In genomic region chrX:153706799-153707198, GRCh38 we compare ENCODE assay signal across 19 cellular contexts. TPM values are rescaled to one million over a fixed set of nuclear protein-coding genes. Genes with fewer than 3 reads are reported as not detected.
DNase-seq lines count a peak whose midpoint lies in the region; ATAC-seq and TF ChIP-seq lines count a peak whose summit lies in the region.
"Had no signal": no experiment of that assay in that cellular context is flagged by ENCODE, and none has a peak within 500 bp of the region (broad histone marks: within the 10 kb centered on the region; RNA-seq: fewer than 3 reads in every experiment).

No MANE protein-coding gene starts in this region.

- H3K27me3 Mint-ChIP-seq in CD8-positive, alpha-beta T cell (ENCODE audit: low read depth) = no peaks in the 10 kb centered on the region
- H3K27me3 Mint-ChIP-seq in activated T-helper 17 cell treated with anti-CD3 and anti-CD28 coated beads, Interleukin-2, amount 50 U/mL, for 72 hours = no peaks in the 10 kb centered on the region
- H3K27me3 Mint-ChIP-seq: CD4-positive, alpha-beta memory T cell had no signal

- H2AK5ac ChIP-seq in neuronal stem cell (ENCODE audit: low read depth, low read length) = no peak overlapping the region

- no peak for TF ChIP-seq CTCF in CD8-positive, alpha-beta T cell (IDR thresholded peaks at IDR 0.05)
- no peak for TF ChIP-seq CTCF in heart right ventricle (IDR thresholded peaks at IDR 0.05)
- no peak for TF ChIP-seq CTCF in uterus (IDR thresholded peaks at IDR 0.05)

- POLR2A ChIA-PET in CD8-positive, alpha-beta T cell (lab: Charles Lee) = no interaction called here

- no peak overlapping the region for H2BK5ac ChIP-seq in neuronal stem cell (ENCODE audit: low read length)

- H4K8ac ChIP-seq in neuronal stem cell (ENCODE audit: low read depth, low read length) = no peak overlapping the region

- H3K4me3 Mint-ChIP-seq in CD8-positive, alpha-beta T cell = no peak overlapping the region
- H3K4me3 Mint-ChIP-seq in activated T-helper 17 cell treated with anti-CD3 and anti-CD28 coated beads, Interleukin-2, amount 50 U/mL, for 72 hours = no peak overlapping the region
- H3K4me3 Mint-ChIP-seq: CD4-positive, alpha-beta memory T cell had no signal

- no peak overlapping the region for H4K91ac ChIP-seq in neuronal stem cell (ENCODE audit: low read depth, low read length, poor library complexity)

- no peaks in the 10 kb centered on the region for H3K27me3 ChIP-seq in CD8-positive, alpha-beta T cell (ENCODE audit: insufficient read depth, low read length)
- H3K27me3 ChIP-seq in heart right ventricle (peaks cover 0 to 9% (median 0%) of the 10 kb centered on the region in 7 donors), neuronal stem cell (ENCODE audit: control insufficient read depth in 3 of 3, insufficient read depth in 3 of 3, low read depth in 1 of 3, low read length in 3 of 3) (peaks cover 0 to 11% (median 0%) of the 10 kb centered on the region in 3 experiments), uterus (no peaks in the 10 kb centered on the region)

- peaks cover 2% of the 10 kb centered on the region for H3K79me1 ChIP-seq in neuronal stem cell (ENCODE audit: low read depth, low read length)

- H3K4me1 ChIP-seq in CD8-positive, alpha-beta T cell (ENCODE audit: insufficient read depth, low read length) = no peaks in the 10 kb centered on the region
- H3K4me1 ChIP-seq in heart right ventricle (peaks cover 0 to 49% (median 5%) of the 10 kb centered on the region in 9 donors), neuronal stem cell (ENCODE audit: control insufficient read depth in 2 of 2, insufficient read depth in 1 of 2, low read depth in 1 of 2, low read length in 2 of 2) (no peaks in the 10 kb centered on the region), uterus (peaks cover 0 to 3% of the 10 kb centered on the region in 2 donors)
- H3K4me1 ChIP-seq: HAP-1 had no signal

- H3K4ac ChIP-seq in neuronal stem cell (ENCODE audit: low read length) = no peak overlapping the region

- CTCF ChIA-PET in CD8-positive, alpha-beta T cell (lab: Charles Lee) = no interaction called here

- no peak overlapping the region for H2AFZ ChIP-seq in neuronal stem cell (ENCODE audit: low read length)

- DNase-seq in CD8-positive, alpha-beta T cell = no peak
- DNase-seq in heart right ventricle (no peak), neuronal stem cell (ENCODE audit: low spot score) (no peak), uterus (no peak)
- no peak for DNase-seq in stimulated activated CD4-positive, alpha-beta T cell treated with anti-CD3 and anti-CD28 coated beads, Interleukin-15, amount 100 ng/mL, for 24 hours
- DNase-seq: ACHN; CD4-positive, alpha-beta memory T cell; IMR-90; NCI-H1417; NCI-H1930; NCI-H2171 treated with DMSO at 0.1 percent for 48 hours; NCI-H82; SHP77 had no signal

- H3K23ac ChIP-seq in neuronal stem cell (ENCODE audit: low read depth, low read length, poor library complexity) = no peak overlapping the region

- no peak overlapping the region for H3K4me3 ChIP-seq in CD8-positive, alpha-beta T cell (ENCODE audit: low read depth, low read length)
- H3K4me3 ChIP-seq in heart right ventricle (peak overlapping the region in 4 of 10 donors; percentile 5 to 39 (median 22)), neuronal stem cell (ENCODE audit: low read length in 2 of 2) (no peak overlapping the region), uterus (no peak overlapping the region)
- H3K4me3 ChIP-seq: HAP-1 had no signal

- peaks cover 3% of the 10 kb centered on the region for H3K4me1 Mint-ChIP-seq in CD8-positive, alpha-beta T cell (ENCODE audit: low read depth)
- H3K4me1 Mint-ChIP-seq in activated T-helper 17 cell treated with anti-CD3 and anti-CD28 coated beads, Interleukin-2, amount 50 U/mL, for 72 hours = no peaks in the 10 kb centered on the region

- H2BK15ac ChIP-seq in neuronal stem cell (ENCODE audit: low read length) = no peak overlapping the region

- no peak for TF ChIP-seq POLR2A in uterus (IDR thresholded peaks at IDR 0.05)

- intact Hi-C loops in CD8-positive, alpha-beta T cell (cut with DNase I, micrococcal nuclease) = no loop called here
- intact Hi-C loops in heart right ventricle (cut with DNase I) (loop anchor here in 1 of 10 donors (5.0 kb wide), 1 partner anchor 109 kb away; the partner anchor contains the start of gene CCNQ), uterus (cut with DNase I; ENCODE audit: low total_unique reads) (no loop called here)

- H3K9me3 ChIP-seq in CD8-positive, alpha-beta T cell (ENCODE audit: low read length) = no peaks in the 10 kb centered on the region
- H3K9me3 ChIP-seq in heart right ventricle (no peaks in the 10 kb centered on the region), neuronal stem cell (replicated peaks in 1 of 2; ENCODE audit: control insufficient read depth in 2 of 2, insufficient read depth in 1 of 2, low read depth in 1 of 2, low read length in 2 of 2) (no peaks in the 10 kb centered on the region), uterus (no peaks in the 10 kb centered on the region)
- H3K9me3 ChIP-seq: HAP-1 had no signal

- peak overlapping the region; percentile 44 for H3K9ac ChIP-seq in neuronal stem cell (ENCODE audit: low read depth, low read length, poor library complexity)

- H3K36me3 Mint-ChIP-seq in CD8-positive, alpha-beta T cell = peaks cover 50% of the 10 kb centered on the region
- H3K36me3 Mint-ChIP-seq in activated T-helper 17 cell treated with anti-CD3 and anti-CD28 coated beads, Interleukin-2, amount 50 U/mL, for 72 hours (ENCODE audit: low read depth) = peaks cover 54% of the 10 kb centered on the region

- H3K27ac Mint-ChIP-seq in CD8-positive, alpha-beta T cell = peak overlapping the region; percentile 45
- H3K27ac Mint-ChIP-seq in activated T-helper 17 cell treated with anti-CD3 and anti-CD28 coated beads, Interleukin-2, amount 50 U/mL, for 72 hours = peak overlapping the region; percentile 30

- no peaks in the 10 kb centered on the region for H3K9me3 Mint-ChIP-seq in CD8-positive, alpha-beta T cell
- H3K9me3 Mint-ChIP-seq in activated T-helper 17 cell treated with anti-CD3 and anti-CD28 coated beads, Interleukin-2, amount 50 U/mL, for 72 hours = no peaks in the 10 kb centered on the region
- H3K9me3 Mint-ChIP-seq: CD4-positive, alpha-beta memory T cell had no signal

- H2BK12ac ChIP-seq in neuronal stem cell (ENCODE audit: low read length) = no peak overlapping the region

- H3K4me2 ChIP-seq in neuronal stem cell (ENCODE audit: insufficient read depth, low read length, poor library complexity, severe bottlenecking) = no peak overlapping the region

- H3K14ac ChIP-seq in neuronal stem cell (ENCODE audit: low read length) = no peak overlapping the region

- peaks cover 3% of the 10 kb centered on the region for H3K36me3 ChIP-seq in CD8-positive, alpha-beta T cell (ENCODE audit: insufficient read depth, low read length)
- H3K36me3 ChIP-seq in heart right ventricle = peaks cover 0 to 58% (median 0%) of the 10 kb centered on the region in 9 donors
- peaks cover 0 to 25% of the 10 kb centered on the region in 2 donors for H3K36me3 ChIP-seq in neuronal stem cell (replicated peaks in 1 of 2; ENCODE audit: control insufficient read depth in 2 of 2, insufficient read depth in 2 of 2, low read length in 2 of 2)
- H3K36me3 ChIP-seq in uterus = no peaks in the 10 kb centered on the region

- no peak overlapping the region for H3K27ac ChIP-seq in CD8-positive, alpha-beta T cell (ENCODE audit: low read depth, low read length)
- H3K27ac ChIP-seq in heart right ventricle (peak overlapping the region in 7 of 10 donors; percentile 44 to 87 (median 77)), neuronal stem cell (replicated peaks; ENCODE audit: low read length) (no peak overlapping the region), uterus (no peak overlapping the region)

- WGBS in heart right ventricle, 2 donors = 53 to 67% methylated on average over 9 of the region's 9 CpGs
- WGBS in neuronal stem cell (ENCODE audit: extremely low coverage in 2 of 2, insufficient read length in 2 of 2, insufficient replicate concordance in 1 of 2), 2 donors = no CpG with 5 or more reads among the region's 9 CpGs

- no peak overlapping the region for H3K18ac ChIP-seq in neuronal stem cell (ENCODE audit: low read length)

- ATAC-seq in CD8-positive, alpha-beta T cell = no peak
- ATAC-seq in activated T-helper 17 cell treated with anti-CD3 and anti-CD28 coated beads, Interleukin-2, amount 50 U/mL, for 72 hours (replicated peaks) = no peak
- ATAC-seq in heart right ventricle (peak in 7 of 8 donors; percentile 17 to 49 (median 31)), HG02759 (IDR thresholded peaks at IDR 0.05; ENCODE audit: unreplicated experiment) (no peak), HG03460 (IDR thresholded peaks at IDR 0.05; ENCODE audit: unreplicated experiment) (no peak)
- ATAC-seq: Panc1 had no signal

- H2BK120ac ChIP-seq in neuronal stem cell (ENCODE audit: low read depth, low read length) = no peak overlapping the region

RNA-seq across cellular contexts. Expression of gene BCAP31, which starts 17.4 kb away (rescaled TPM):
- total RNA-seq in CD8-positive, alpha-beta T cell = 10 to 100 TPM; 35.3 to 39.1 TPM
- total RNA-seq in activated T-helper 17 cell treated with anti-CD3 and anti-CD28 coated beads, Interleukin-2, amount 50 U/mL, for 72 hours = 100 to 1,000 TPM; 115 to 170 TPM
- total RNA-seq in heart right ventricle (100 to 1,000 TPM in 3 of 10 donors, 10 to 100 TPM in 7; 70.2 to 140 (median 85.4) TPM), uterus (100 to 1,000 TPM in 2 of 4 donors, 10 to 100 TPM in 2; 86.6 to 177 (median 102) TPM)
- polyA plus RNA-seq in heart right ventricle = 100 to 1,000 TPM in 1 of 2 donors, 10 to 100 TPM in 1; 82.2 to 164 TPM
- 53.3 TPM for polyA plus RNA-seq in neuronal stem cell (2013, experiment 1 of 2)
- 53.2 TPM for polyA plus RNA-seq in neuronal stem cell (2013, experiment 2 of 2)

RNA-seq across cellular contexts. Expression of gene ABCD1, which starts 17.9 kb away (rescaled TPM):
- 1 to 10 TPM; 5.2 to 6.4 TPM for total RNA-seq in CD8-positive, alpha-beta T cell
- 1 to 10 TPM; 6.7 to 9.4 TPM for total RNA-seq in activated T-helper 17 cell treated with anti-CD3 and anti-CD28 coated beads, Interleukin-2, amount 50 U/mL, for 72 hours
- total RNA-seq in heart right ventricle = 10 to 100 TPM; 11.0 to 24.2 (median 14.4) TPM
- 10 to 100 TPM in 1 of 2 donors, 1 to 10 TPM in 1; 9.3 to 15.3 TPM for polyA plus RNA-seq in heart right ventricle
- polyA plus RNA-seq in neuronal stem cell (2013, experiment 1 of 2) = 4.4 TPM
- 4.2 TPM for polyA plus RNA-seq in neuronal stem cell (2013, experiment 2 of 2)
- total RNA-seq in uterus = 10 to 100 TPM in 3 of 4 donors, 1 to 10 TPM in 1; 2.9 to 24.9 (median 13.1) TPM

RNA-seq across cellular contexts. Expression of gene SLC6A8, which starts 19.1 kb away (rescaled TPM):
- 1 to 10 TPM; 2.7 to 2.9 TPM for total RNA-seq in CD8-positive, alpha-beta T cell
- 10 to 100 TPM in 1 of 2 donors, 1 to 10 TPM in 1; 1.1 to 26.1 TPM for total RNA-seq in activated T-helper 17 cell treated with anti-CD3 and anti-CD28 coated beads, Interleukin-2, amount 50 U/mL, for 72 hours
- 100 to 1,000 TPM; 150 to 238 (median 186) TPM for total RNA-seq in heart right ventricle
- 100 to 1,000 TPM; 128 to 155 TPM for polyA plus RNA-seq in heart right ventricle
- 122 TPM for polyA plus RNA-seq in neuronal stem cell (2013, experiment 1 of 2)
- 123 TPM for polyA plus RNA-seq in neuronal stem cell (2013, experiment 2 of 2)
- total RNA-seq in uterus = 10 to 100 TPM in 2 of 4 donors, 1 to 10 TPM in 2; 4.7 to 40.3 (median 11.2) TPM

RNA-seq across cellular contexts. Expression of gene PNCK, which starts 33.2 kb away (rescaled TPM):
- under 1 TPM; 0.44 to 0.68 TPM for total RNA-seq in CD8-positive, alpha-beta T cell
- total RNA-seq in activated T-helper 17 cell treated with anti-CD3 and anti-CD28 coated beads, Interleukin-2, amount 50 U/mL, for 72 hours = 10 to 100 TPM in 1 of 2 donors, 1 to 10 TPM in 1; 1.6 to 16.7 TPM
- total RNA-seq in heart right ventricle = 10 to 100 TPM in 2 of 10 donors, 1 to 10 TPM in 8; 3.6 to 15.6 (median 5.9) TPM
- polyA plus RNA-seq in heart right ventricle = 1 to 10 TPM; 2.0 to 5.6 TPM
- polyA plus RNA-seq in neuronal stem cell (2013, experiment 1 of 2) = 20.3 TPM
- 20.9 TPM for polyA plus RNA-seq in neuronal stem cell (2013, experiment 2 of 2)
- 1 to 10 TPM in 3 of 4 donors, not detected in 1; 1.8 to 8.5 (median 5.9) TPM for total RNA-seq in uterus
- total RNA-seq: CD4-positive, alpha-beta memory T cell; LHCN-M2 had no signal
- polyA plus RNA-seq: CD4-positive, alpha-beta memory T cell had no signal

RNA-seq across cellular contexts. Expression of gene PLXNB3, which starts 57.2 kb away (rescaled TPM):
- under 1 TPM; 0.35 to 0.50 TPM for total RNA-seq in CD8-positive, alpha-beta T cell
- total RNA-seq in activated T-helper 17 cell treated with anti-CD3 and anti-CD28 coated beads, Interleukin-2, amount 50 U/mL, for 72 hours = 1 to 10 TPM in 1 of 2 donors, under 1 TPM in 1; 0.45 to 7.9 TPM
- total RNA-seq in heart right ventricle (1 to 10 TPM; 2.1 to 5.8 (median 4.3) TPM), uterus (10 to 100 TPM in 1 of 4 donors, 1 to 10 TPM in 3; 1.5 to 50.7 (median 5.1) TPM)
- 1 to 10 TPM; 1.1 to 8.1 TPM for polyA plus RNA-seq in heart right ventricle
- polyA plus RNA-seq in neuronal stem cell (2013, experiment 1 of 2) = 0.67 TPM
- polyA plus RNA-seq in neuronal stem cell (2013, experiment 2 of 2) = 0.64 TPM
- total RNA-seq: CD4-positive, alpha-beta memory T cell had no signal
- polyA plus RNA-seq: CD4-positive, alpha-beta memory T cell had no signal

Comparison
In these comparisons a context has a peak if more than half of its experiments do, and no peak if none do; other contexts are left out.
1. ATAC-seq: peak in heart right ventricle (7 of 8); none in CD8-positive, alpha-beta T cell (single experiment), activated T-helper 17 cell treated with anti-CD3 and anti-CD28 coated beads, Interleukin-2, amount 50 U/mL, for 72 hours (single experiment), HG02759 (single experiment) and HG03460 (single experiment).
2. H3K27ac ChIP-seq: peak in heart right ventricle (7 of 10); none in CD8-positive, alpha-beta T cell (single experiment), neuronal stem cell (single experiment) and uterus (0 of 2).